ENCODE assay signal across 16 cellular contexts in the genomic region with DNA sequence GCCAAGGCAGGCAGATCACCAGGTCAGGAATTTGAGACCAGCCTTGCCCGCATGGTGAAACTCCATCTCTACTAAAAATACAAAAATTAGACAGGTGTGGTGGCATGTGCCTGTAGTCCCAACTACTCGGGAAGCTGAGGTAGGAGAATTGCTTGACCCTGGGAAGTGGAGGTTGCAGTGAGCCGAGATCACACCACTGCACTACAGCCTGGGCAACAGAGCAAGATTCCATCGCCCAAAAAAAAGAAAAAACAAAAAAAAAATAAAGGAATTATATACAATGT. TPM values are rescaled to one million over a fixed set of nuclear protein-coding genes. Genes with fewer than 3 reads are reported as not detected.
DNase-seq lines count a peak whose midpoint lies in the region; ATAC-seq and TF ChIP-seq lines count a peak whose summit lies in the region.
"Not testable (repeated sequence)": the region's sequence is repeated elsewhere in the genome, so short reads cannot be mapped to it uniquely, and the experiment has no call there.
"Had no signal": no experiment of that assay in that cellular context is flagged by ENCODE, and none has a peak within 500 bp of the region (broad histone marks: within the 10 kb centered on the region; RNA-seq: fewer than 3 reads in every experiment).

No MANE protein-coding gene starts in this region.

- not testable (repeated sequence) for H3K27me3 Mint-ChIP-seq in neural crest cell (ENCODE audit: low read depth)

- H3K4me1 ChIP-seq in BLaER1 treated with 17β-estradiol and CSF1 and Interleukin-3, amounts not matched to agents 10 nM and 100 nM, result peaks cover 56 to 100% (median 99%) of the 10 kb centered on the region in 10 experiments
- H3K4me1 ChIP-seq in heart right ventricle (peaks cover 15 to 83% (median 35%) of the 10 kb centered on the region in 9 donors), right cardiac atrium (ENCODE audit: control insufficient read depth, insufficient read depth, low read length) (peaks cover 22% of the 10 kb centered on the region), skeletal muscle tissue (ENCODE audit: control insufficient read depth in 3 of 3, insufficient read depth in 3 of 3, low read length in 3 of 3) (peaks cover 69 to 82% (median 80%) of the 10 kb centered on the region in 3 donors), upper lobe of right lung (peaks cover 13% of the 10 kb centered on the region)

- intact Hi-C loops in heart right ventricle (cut with DNase I); right cardiac atrium (cut with DNase I); upper lobe of right lung (cut with DNase I): not testable (repeated sequence)

- peak overlapping the region; percentile 83 to 98 (median 94) for H3K4me2 ChIP-seq in BLaER1 treated with 17β-estradiol and CSF1 and Interleukin-3, amounts not matched to agents 10 nM and 100 nM

- ATAC-seq in heart right ventricle, right cardiac atrium, upper lobe of right lung: not testable (repeated sequence)

- not testable (repeated sequence) for DNase-seq in RWPE1 (ENCODE audit: low spot score); coronary artery (ENCODE audit: low spot score); heart right ventricle; right cardiac atrium; neural crest cell (ENCODE audit: low read depth, low spot score)
- DNase-seq in upper lobe of right lung, result peak; percentile 3

- not testable (repeated sequence) for H3K9me3 Mint-ChIP-seq in neural crest cell

- not testable (repeated sequence) for H4K20me1 ChIP-seq in BLaER1 treated with 17β-estradiol and CSF1 and Interleukin-3, amounts not matched to agents 10 nM and 100 nM

- peaks cover 82% of the 10 kb centered on the region for H3K4me1 Mint-ChIP-seq in neural crest cell

- TF ChIP-seq CTCF in RWPE1 (conservative IDR thresholded peaks at IDR 0.05; ENCODE audit: low read depth); coronary artery (IDR thresholded peaks at IDR 0.05); heart right ventricle (IDR thresholded peaks at IDR 0.05); neural crest cell (conservative IDR thresholded peaks at IDR 0.05); upper lobe of right lung (IDR thresholded peaks at IDR 0.05): not testable (repeated sequence)

- peak overlapping the region in 8 of 11 experiments; percentile 57 to 86 (median 76); a peak in 16 of 22 replicates for H3K27ac ChIP-seq in BLaER1 treated with 17β-estradiol and CSF1 and Interleukin-3, amounts not matched to agents 10 nM and 100 nM
- H3K27ac ChIP-seq in RWPE1 (peak overlapping the region; percentile 25; the same call in 1 of the 2 replicates), coronary artery (peak overlapping the region; percentile 66 to 93), heart right ventricle (peak overlapping the region in 6 of 10 donors; percentile 27 to 72 (median 45)), right cardiac atrium (ENCODE audit: low read length) (peak overlapping the region; percentile 34), skeletal muscle tissue (ENCODE audit: low read depth, low read length) (peak overlapping the region; percentile 87)
- H3K27ac ChIP-seq in upper lobe of right lung, result not testable (repeated sequence)

- H3K36me3 ChIP-seq in BLaER1 treated with 17β-estradiol and CSF1 and Interleukin-3, amounts not matched to agents 10 nM and 100 nM; heart right ventricle; skeletal muscle tissue (ENCODE audit: control insufficient read depth in 3 of 3, insufficient read depth in 3 of 3, low read length in 3 of 3); upper lobe of right lung: not testable (repeated sequence)

- CTCF ChIA-PET in RWPE1 (lab: Yijun Ruan, JAX), result not testable (repeated sequence)

- peak overlapping the region in 3 of 10 experiments; percentile 40 to 44 (median 44); a peak in 1 of 20 replicates for H3K4me3 ChIP-seq in BLaER1 treated with 17β-estradiol and CSF1 and Interleukin-3, amounts not matched to agents 10 nM and 100 nM
- H3K4me3 ChIP-seq in coronary artery; heart right ventricle; right cardiac atrium (ENCODE audit: low read length); upper lobe of right lung: not testable (repeated sequence)
- H3K4me3 ChIP-seq in skeletal muscle tissue (ENCODE audit: low read length in 3 of 3), result peak overlapping the region in 1 of 3 donors; percentile 4

- H3K36me3 Mint-ChIP-seq in neural crest cell (ENCODE audit: low read depth), result not testable (repeated sequence)

- H3K27ac Mint-ChIP-seq in neural crest cell (ENCODE audit: unreplicated experiment), result peak overlapping the region; percentile 83

- peak overlapping the region in 8 of 11 experiments; percentile 35 to 79 (median 66); a peak in 13 of 22 replicates for H3K9ac ChIP-seq in BLaER1 treated with 17β-estradiol and CSF1 and Interleukin-3, amounts not matched to agents 10 nM and 100 nM
- H3K9ac ChIP-seq in skeletal muscle tissue (ENCODE audit: low read depth in 1 of 3, low read length in 3 of 3), result peak overlapping the region in 1 of 3 donors; percentile 60

- not testable (repeated sequence) for H3K4me3 Mint-ChIP-seq in neural crest cell

- POLR2A ChIA-PET in RWPE1 (lab: Yijun Ruan, JAX; ENCODE audit: low non-redundant PET), result not testable (repeated sequence)

- 91 to 93% methylated on average over 4 of the region's 4 CpGs for WGBS in heart right ventricle, 2 donors
- WGBS in right cardiac atrium, result 92% methylated on average over 4 of the region's 4 CpGs

- H3K27me3 ChIP-seq in BLaER1 treated with 17β-estradiol and CSF1 and Interleukin-3, amounts not matched to agents 10 nM and 100 nM; heart right ventricle; right cardiac atrium (ENCODE audit: control insufficient read depth, insufficient read depth); skeletal muscle tissue (ENCODE audit: control insufficient read depth in 3 of 3, insufficient read depth in 3 of 3, low read length in 3 of 3); upper lobe of right lung: not testable (repeated sequence)

- H3K9me3 ChIP-seq in BLaER1 treated with 17β-estradiol and CSF1 and Interleukin-3, amounts not matched to agents 10 nM and 100 nM (replicated peaks in 1 of 11); heart right ventricle; right cardiac atrium (ENCODE audit: control insufficient read depth, low read length); skeletal muscle tissue (ENCODE audit: control insufficient read depth in 3 of 3, low read length in 3 of 3); upper lobe of right lung: not testable (repeated sequence)

RNA-seq across cellular contexts. Expression of a gene that starts 16.0 kb away (rescaled TPM):
- total RNA-seq in heart right ventricle (100 to 1,000 TPM; 583 to 844 (median 738) TPM), right cardiac atrium (100 to 1,000 TPM; 442 to 647 (median 536) TPM), neural crest cell (11.3 and 14.5 TPM in 2 replicates), skeletal muscle tissue (73.1 TPM), upper lobe of right lung (669 TPM)
- polyA plus RNA-seq in heart right ventricle (100 to 1,000 TPM in 1 of 2 donors, 10 to 100 TPM in 1; 64.6 to 244 TPM), right cardiac atrium (243 TPM)
- total RNA-seq: G401 had no signal
- polyA plus RNA-seq: CD4-positive, alpha-beta memory T cell had no signal

RNA-seq across cellular contexts. Expression of a gene that starts 50.3 kb away (rescaled TPM):
- total RNA-seq in heart right ventricle, result under 1 TPM in 1 of 10 donors, not detected in 9; 0.21 TPM
- not detected for polyA plus RNA-seq in heart right ventricle
- total RNA-seq in right cardiac atrium, result not detected
- polyA plus RNA-seq in right cardiac atrium, result not detected
- not detected in 2 replicates for total RNA-seq in neural crest cell
- total RNA-seq in skeletal muscle tissue, result not detected
- total RNA-seq in upper lobe of right lung, result not detected
- total RNA-seq: A172, B cell, Daoy, G401, GM23338, H4 had no signal
- polyA plus RNA-seq: AG04450 had no signal
